ENCODE assay signal across 11 cellular contexts in the genomic region with DNA sequence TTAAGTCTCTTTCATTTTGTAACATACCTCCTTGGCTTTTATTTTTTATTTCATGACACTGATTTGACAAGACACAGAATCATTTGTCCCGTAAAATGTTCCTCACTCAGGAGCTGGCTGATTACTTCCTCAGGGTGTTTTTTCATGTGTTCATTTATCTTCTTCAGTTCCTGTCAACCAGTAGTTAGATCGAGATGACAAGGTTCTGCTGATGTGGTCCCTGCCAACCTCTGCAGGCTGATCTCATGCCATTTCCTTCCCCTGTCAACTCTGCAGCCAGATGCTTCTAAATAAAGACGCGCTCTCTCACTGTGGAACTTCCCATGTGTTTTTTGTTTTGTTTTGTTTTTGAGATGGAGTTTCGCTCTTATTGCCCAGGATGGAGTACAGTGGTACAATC. TPM values are rescaled to one million over a fixed set of nuclear protein-coding genes. Genes with fewer than 3 reads are reported as not detected.
A peak's percentile ranks its signal among the peaks of the same experiment; 100 is the strongest.
DNase-seq lines count a peak whose midpoint lies in the region; ATAC-seq and TF ChIP-seq lines count a peak whose summit lies in the region.
"Had no signal": no experiment of that assay in that cellular context is flagged by ENCODE, and none has a peak within 500 bp of the region (broad histone marks: within the 10 kb centered on the region; RNA-seq: fewer than 3 reads in every experiment).

No MANE protein-coding gene starts in this region.

- H3K4me1 ChIP-seq in left lung: peaks cover 0 to 46% of the 10 kb centered on the region in 2 donors

- TF ChIP-seq CTCF in activated CD8-positive, alpha-beta T cell treated with anti-CD3 and anti-CD28 coated beads for 36 hours (IDR thresholded peaks at IDR 0.05): no peak
- no peak for TF ChIP-seq CTCF in left lung (IDR thresholded peaks at IDR 0.05)

- H3K27ac ChIP-seq in left lung: peak overlapping the region; percentile 31 to 44

- peaks cover 13% of the 10 kb centered on the region for H3K4me1 Mint-ChIP-seq in activated CD8-positive, alpha-beta T cell treated with anti-CD3 and anti-CD28 coated beads for 36 hours (ENCODE audit: low read depth)

- ATAC-seq in activated CD8-positive, alpha-beta T cell treated with anti-CD3 and anti-CD28 coated beads for 36 hours: peak; percentile 87
- peak; percentile 69 for ATAC-seq in left lung
- ATAC-seq in HG03095 (IDR thresholded peaks at IDR 0.05; ENCODE audit: unreplicated experiment): no peak
- ATAC-seq: esophagus mucosa, left colon had no signal

- H3K27me3 ChIP-seq in left lung: peaks cover 0 to 58% of the 10 kb centered on the region in 2 donors

- intact Hi-C loops in activated CD8-positive, alpha-beta T cell treated with anti-CD3 and anti-CD28 coated beads for 36 hours (cut with micrococcal nuclease): no loop called here
- intact Hi-C loops in left lung (cut with DNase I): no loop called here

- no peaks in the 10 kb centered on the region for H3K36me3 ChIP-seq in left lung

- no peaks in the 10 kb centered on the region for H3K9me3 ChIP-seq in left lung

- CTCF ChIA-PET in activated CD8-positive, alpha-beta T cell treated with anti-CD3 and anti-CD28 coated beads for 36 hours (lab: Charles Lee): interaction anchor here (2.7 kb wide), 1 partner anchor 42 kb away, joined by 12 read pairs; no protein-coding TSS in a partner anchor

- H3K27me3 Mint-ChIP-seq in activated CD8-positive, alpha-beta T cell treated with anti-CD3 and anti-CD28 coated beads for 36 hours: peaks cover 2% of the 10 kb centered on the region

- POLR2A ChIA-PET in activated CD8-positive, alpha-beta T cell treated with anti-CD3 and anti-CD28 coated beads for 36 hours (lab: Charles Lee): interaction anchor here (1.5 kb wide), 1 partner anchor 43 kb away, joined by 3 read pairs; no protein-coding TSS in a partner anchor

- peak; percentile 91 for DNase-seq in CD1c-positive myeloid dendritic cell (ENCODE audit: extremely low spot score)
- DNase-seq in KBM-7: peak; percentile 76
- peak; percentile 48 for DNase-seq in activated CD8-positive, alpha-beta T cell treated with anti-CD3 and anti-CD28 coated beads for 36 hours
- DNase-seq in left lung: no peak
- DNase-seq in cerebellum (ENCODE audit: low spot score): no peak
- DNase-seq in DMS79 (lab: John Stamatoyannopoulos, UW): no peak
- DNase-seq in 8988T: no peak
- DNase-seq: left colon, NCI-H2171 treated with DMSO at 0.1 percent for 48 hours had no signal

- peak overlapping the region; percentile 20 for H3K4me3 Mint-ChIP-seq in activated CD8-positive, alpha-beta T cell treated with anti-CD3 and anti-CD28 coated beads for 36 hours

- no peak overlapping the region for H3K4me3 ChIP-seq in left lung

- in situ Hi-C loops in KBM-7 (cut with MboI; ENCODE audit: low pct_unique_long_range_greater_than_20kb, low sequenced_read_pairs): no loop called here

- H3K36me3 Mint-ChIP-seq in activated CD8-positive, alpha-beta T cell treated with anti-CD3 and anti-CD28 coated beads for 36 hours (ENCODE audit: low read depth): no peaks in the 10 kb centered on the region

- no peaks in the 10 kb centered on the region for H3K9me3 Mint-ChIP-seq in activated CD8-positive, alpha-beta T cell treated with anti-CD3 and anti-CD28 coated beads for 36 hours

- H3K27ac Mint-ChIP-seq in activated CD8-positive, alpha-beta T cell treated with anti-CD3 and anti-CD28 coated beads for 36 hours: no peak overlapping the region

RNA-seq across cellular contexts. Expression of gene CXCL16, which starts 8.1 kb away (rescaled TPM):
- total RNA-seq in activated CD8-positive, alpha-beta T cell treated with anti-CD3 and anti-CD28 coated beads for 36 hours: 1 to 10 TPM; 2.0 to 2.5 TPM
- total RNA-seq in left lung (100 to 1,000 TPM; 122 to 147 TPM), cerebellum (0.91 TPM)

RNA-seq across cellular contexts. Expression of gene ZMYND15, which starts 8.2 kb away (rescaled TPM):
- total RNA-seq in activated CD8-positive, alpha-beta T cell treated with anti-CD3 and anti-CD28 coated beads for 36 hours: not detected
- total RNA-seq in left lung: 1 to 10 TPM; 4.1 to 5.2 TPM
- 0.18 TPM for total RNA-seq in cerebellum

RNA-seq across cellular contexts. Expression of gene MED11, which starts 16.6 kb away (rescaled TPM):
- total RNA-seq in activated CD8-positive, alpha-beta T cell treated with anti-CD3 and anti-CD28 coated beads for 36 hours: 10 to 100 TPM; 19.0 to 23.8 TPM
- total RNA-seq in left lung (10 to 100 TPM; 22.6 to 23.6 TPM), cerebellum (8.9 TPM)

RNA-seq across cellular contexts. Expression of gene TM4SF5, which starts 23.8 kb away (rescaled TPM):
- total RNA-seq in activated CD8-positive, alpha-beta T cell treated with anti-CD3 and anti-CD28 coated beads for 36 hours: not detected
- total RNA-seq in left lung (not detected), cerebellum (not detected)
- total RNA-seq: esophagus mucosa had no signal

RNA-seq across cellular contexts. Expression of gene ARRB2, which starts 37.4 kb away (rescaled TPM):
- 100 to 1,000 TPM; 163 to 176 TPM for total RNA-seq in activated CD8-positive, alpha-beta T cell treated with anti-CD3 and anti-CD28 coated beads for 36 hours
- total RNA-seq in left lung (100 to 1,000 TPM in 1 of 2 donors, 10 to 100 TPM in 1; 91.8 to 240 TPM), cerebellum (20.7 TPM)

Comparison
In these comparisons a context has a peak if more than half of its experiments do, and no peak if none do; other contexts are left out.
1. DNase-seq: peak in CD1c-positive myeloid dendritic cell (single experiment), KBM-7 (single experiment) and activated CD8-positive, alpha-beta T cell treated with anti-CD3 and anti-CD28 coated beads for 36 hours (single experiment); none in left lung (0 of 2), cerebellum (single experiment), DMS79 (single experiment) and 8988T (single experiment).
2. RNA of gene CXCL16, which starts 8.1 kb away (total RNA-seq): 122 to 147 TPM in left lung; 2.0 to 2.5 TPM in activated CD8-positive, alpha-beta T cell treated with anti-CD3 and anti-CD28 coated beads for 36 hours and 0.91 TPM in cerebellum (single experiment); every median in the first group is over 10 times any median in the second.